In the genomic region with DNA sequence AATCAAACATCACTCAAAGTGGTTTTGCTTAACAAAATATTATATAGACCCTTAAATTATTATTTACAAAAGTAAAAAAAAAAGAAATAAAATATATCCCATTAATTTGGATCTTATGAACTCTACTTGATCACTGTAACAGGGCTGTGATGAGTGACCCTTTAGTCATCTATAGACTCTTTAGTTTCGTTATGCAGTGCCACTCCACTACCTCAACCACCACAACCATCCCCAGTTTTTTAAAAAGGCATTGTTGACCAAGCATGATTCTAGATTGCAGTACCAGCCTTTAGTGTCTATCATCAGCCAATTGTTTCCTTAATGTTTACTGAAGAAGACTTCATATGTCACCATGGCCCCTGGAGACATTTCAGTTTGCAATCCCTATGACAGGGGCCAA, we compare ENCODE assay signal across 20 cellular contexts. TPM values are rescaled to one million over a fixed set of nuclear protein-coding genes. Genes with fewer than 3 reads are reported as not detected.
A peak's percentile ranks its signal among the peaks of the same experiment; 100 is the strongest.
DNase-seq lines count a peak whose midpoint lies in the region; ATAC-seq and TF ChIP-seq lines count a peak whose summit lies in the region.
"Had no signal": no experiment of that assay in that cellular context is flagged by ENCODE, and none has a peak within 500 bp of the region (broad histone marks: within the 10 kb centered on the region; RNA-seq: fewer than 3 reads in every experiment).

No MANE protein-coding gene starts in this region.

- TF ChIP-seq EP300 in tibial nerve (IDR thresholded peaks at IDR 0.05), result no peak

- H3K4me1 ChIP-seq in endodermal cell (ENCODE audit: control insufficient read depth, insufficient read depth, low read length), result no peaks in the 10 kb centered on the region
- no peaks in the 10 kb centered on the region for H3K4me1 ChIP-seq in tibial nerve

- no peaks in the 10 kb centered on the region for H3K36me3 Mint-ChIP-seq in endodermal cell (ENCODE audit: low read depth)
- H3K36me3 Mint-ChIP-seq: activated naive CD4-positive, alpha-beta T cell treated with anti-CD3 and anti-CD28 coated beads, Interleukin-2, amount 10 ng/mL, durations not matched to agents 7 days and 5 days; natural killer cell treated with Interleukin-12 subunit alpha and Interleukin-12 subunit beta and Interleukin-15 and Interleukin-18, amount 100 ng/mL, for 72 hours; stimulated activated naive B cell treated with anti-CD40 and anti-IgM and Interleukin-4, amounts not matched to agents 10 μg/mL and 1 μg/mL and 100 μg/mL, for 72 hours had no signal

- DNase-seq in ELR (ENCODE audit: low read depth) (peak; percentile 51), HT1080 (ENCODE audit: low read depth) (peak; percentile 7), NCI-H446 treated with DMSO at 0.1 percent for 48 hours (lab: John Stamatoyannopoulos, UW) (no peak), endodermal cell (no peak), tibial nerve (ENCODE audit: low spot score in 2 of 2) (no peak)
- DNase-seq: activated CD8-positive, alpha-beta memory T cell treated with anti-CD3 and anti-CD28 coated beads, Interleukin-2, amount 50 U/mL, for 48 hours; activated naive CD4-positive, alpha-beta T cell treated with anti-CD3 and anti-CD28 coated beads, Interleukin-2, amount 10 ng/mL, durations not matched to agents 7 days and 5 days; mammary epithelial cell; MG63; NCI-H2171 treated with DMSO at 0.1 percent for 48 hours; SHP77; stimulated activated naive B cell treated with anti-CD40 and anti-IgM and Interleukin-4, amounts not matched to agents 10 μg/mL and 1 μg/mL and 100 μg/mL, for 72 hours had no signal

- no peak overlapping the region for H3K4me3 Mint-ChIP-seq in endodermal cell
- H3K4me3 Mint-ChIP-seq: activated naive CD4-positive, alpha-beta T cell treated with anti-CD3 and anti-CD28 coated beads, Interleukin-2, amount 10 ng/mL, durations not matched to agents 7 days and 5 days; natural killer cell treated with Interleukin-12 subunit alpha and Interleukin-12 subunit beta and Interleukin-15 and Interleukin-18, amount 100 ng/mL, for 72 hours; stimulated activated naive B cell treated with anti-CD40 and anti-IgM and Interleukin-4, amounts not matched to agents 10 μg/mL and 1 μg/mL and 100 μg/mL, for 72 hours; T-helper 2 cell treated with Interferon-gamma antibody and Interleukin-4, amounts not matched to agents 5 μg/mL and 100 μg/mL, for 36 hours had no signal

- H3K9me3 Mint-ChIP-seq in endodermal cell, result no peaks in the 10 kb centered on the region
- H3K9me3 Mint-ChIP-seq: activated naive CD4-positive, alpha-beta T cell treated with anti-CD3 and anti-CD28 coated beads, Interleukin-2, amount 10 ng/mL, durations not matched to agents 7 days and 5 days; natural killer cell treated with Interleukin-12 subunit alpha and Interleukin-12 subunit beta and Interleukin-15 and Interleukin-18, amount 100 ng/mL, for 72 hours; T-helper 2 cell treated with Interferon-gamma antibody and Interleukin-4, amounts not matched to agents 5 μg/mL and 100 μg/mL, for 36 hours had no signal

- H3K9ac ChIP-seq in endodermal cell (ENCODE audit: extremely low read depth, low read length, poor library complexity, severe bottlenecking), result no peak overlapping the region

- H3K4me1 Mint-ChIP-seq in endodermal cell, result peaks cover 5% of the 10 kb centered on the region

- H3K27me3 Mint-ChIP-seq in endodermal cell (ENCODE audit: insufficient read depth), result peaks cover 6% of the 10 kb centered on the region
- H3K27me3 Mint-ChIP-seq: activated naive CD4-positive, alpha-beta T cell treated with anti-CD3 and anti-CD28 coated beads, Interleukin-2, amount 10 ng/mL, durations not matched to agents 7 days and 5 days had no signal

- no peak overlapping the region for H3K27ac ChIP-seq in endodermal cell (ENCODE audit: low read depth, low read length)
- H3K27ac ChIP-seq in tibial nerve, result no peak overlapping the region
- H3K27ac ChIP-seq: coronary artery had no signal

- no peak overlapping the region for H3K27ac Mint-ChIP-seq in endodermal cell
- H3K27ac Mint-ChIP-seq: activated naive CD4-positive, alpha-beta T cell treated with anti-CD3 and anti-CD28 coated beads, Interleukin-2, amount 10 ng/mL, durations not matched to agents 7 days and 5 days; progenitor cell of endocrine pancreas; stimulated activated naive B cell treated with anti-CD40 and anti-IgM and Interleukin-4, amounts not matched to agents 10 μg/mL and 1 μg/mL and 100 μg/mL, for 72 hours; T-helper 2 cell treated with Interferon-gamma antibody and Interleukin-4, amounts not matched to agents 5 μg/mL and 100 μg/mL, for 36 hours had no signal

- no peaks in the 10 kb centered on the region for H3K9me3 ChIP-seq in endodermal cell (ENCODE audit: control insufficient read depth, low read length)
- H3K9me3 ChIP-seq in tibial nerve, result no peaks in the 10 kb centered on the region
- H3K9me3 ChIP-seq: MG63 had no signal

- H3K27me3 ChIP-seq in endodermal cell (ENCODE audit: control insufficient read depth, insufficient read depth, low read length, poor library complexity, severe bottlenecking), result no peaks in the 10 kb centered on the region
- no peaks in the 10 kb centered on the region for H3K27me3 ChIP-seq in tibial nerve
- H3K27me3 ChIP-seq: MG63 had no signal

- H3K36me3 ChIP-seq in endodermal cell (ENCODE audit: control insufficient read depth, insufficient read depth, low read length) (no peaks in the 10 kb centered on the region), tibial nerve (no peaks in the 10 kb centered on the region)
- H3K36me3 ChIP-seq: MG63 had no signal

- ATAC-seq in GM18907 (IDR thresholded peaks at IDR 0.05; ENCODE audit: unreplicated experiment) (peak; percentile 78), HG02759 (IDR thresholded peaks at IDR 0.05; ENCODE audit: unreplicated experiment) (peak; percentile 63), HG03280 (IDR thresholded peaks at IDR 0.05; ENCODE audit: unreplicated experiment) (no peak)
- ATAC-seq: stimulated activated naive B cell treated with anti-CD40 and anti-IgM and Interleukin-4, amounts not matched to agents 10 μg/mL and 1 μg/mL and 100 μg/mL, for 72 hours had no signal

- WGBS in endodermal cell (ENCODE audit: insufficient coverage in 1 of 2, insufficient read length in 1 of 2), 2 experiments, result 90 to 100% methylated on average over 1 of the region's 1 CpG
- WGBS in tibial nerve, 2 donors, result 86 to 89% methylated on average over 1 of the region's 1 CpG

- TF ChIP-seq CTCF in endodermal cell (conservative IDR thresholded peaks at IDR 0.05) (no peak), tibial nerve (IDR thresholded peaks at IDR 0.05) (no peak)

- no peak for TF ChIP-seq POLR2A in tibial nerve (IDR thresholded peaks at IDR 0.05)

- H3K4me3 ChIP-seq in endodermal cell (ENCODE audit: low read length) (no peak overlapping the region), tibial nerve (no peak overlapping the region)
- H3K4me3 ChIP-seq: coronary artery, MG63, smooth muscle cell had no signal

RNA-seq across cellular contexts. Expression of a gene that starts 20.8 kb away (rescaled TPM):
- not detected in 2 replicates for total RNA-seq in HT1080 (2014; rRNA removed; shearing (Covaris generic))
- not detected in 2 replicates for polyA plus RNA-seq in HT1080 (2015; cell fraction: cytosol; rRNA removed)
- not detected in 2 replicates for polyA plus RNA-seq in HT1080 (2015; cell fraction: nucleus; rRNA removed)
- total RNA-seq in endodermal cell, result 1 to 10 TPM; 1.2 to 8.3 TPM
- polyA plus RNA-seq in endodermal cell (2013, experiment 1 of 2), result 1.5 TPM
- 1.7 TPM for polyA plus RNA-seq in endodermal cell (2013, experiment 2 of 2)
- total RNA-seq in tibial nerve, result 1 to 10 TPM in 2 of 4 donors, under 1 TPM in 1, not detected in 1; 0.78 to 6.3 (median 4.5) TPM
- total RNA-seq: mammary epithelial cell; natural killer cell treated with Interleukin-12 subunit alpha and Interleukin-12 subunit beta and Interleukin-15 and Interleukin-18, amount 100 ng/mL, for 72 hours had no signal
- polyA plus RNA-seq: mammary epithelial cell, smooth muscle cell had no signal

Comparison
In these comparisons a context has a peak if more than half of its experiments do, and no peak if none do; other contexts are left out.
1. DNase-seq: peak in ELR (single experiment) and HT1080 (single experiment); none in NCI-H446 treated with DMSO at 0.1 percent for 48 hours (single experiment), endodermal cell (single experiment) and tibial nerve (0 of 2).